Comparison of ENCODE assay signal across 8 cellular contexts in genomic region chr16:3819741-3820724, GRCh38.
DNase-seq lines count a peak whose midpoint lies in the region; ATAC-seq lines count a peak whose summit lies in the region.

No MANE protein-coding gene starts in this region.

- no peaks in the 10 kb centered on the region for H3K36me3 ChIP-seq in skeletal muscle satellite cell (ENCODE audit: insufficient read depth, low read length)

- H3K27me3 ChIP-seq in skeletal muscle satellite cell (ENCODE audit: control insufficient read depth, insufficient read depth, low read length) = no peaks in the 10 kb centered on the region

- H3K9me3 ChIP-seq in skeletal muscle satellite cell (replicated peaks; ENCODE audit: low read length) = no peaks in the 10 kb centered on the region

- DNase-seq in AG08395 (ENCODE audit: low spot score) = peak; percentile 86
- peak; percentile 72 for DNase-seq in Jurkat, Clone E6-1 (ENCODE audit: low read depth, low spot score)
- DNase-seq in SW480 (ENCODE audit: low spot score) = peak; percentile 58
- peak; percentile 79 for DNase-seq in foreskin melanocyte
- no peak for DNase-seq in activated effector memory CD4-positive, alpha-beta T cell treated with Interleukin-2 at 50 U/mL for 16 hours
- DNase-seq in midbrain (lab: John Stamatoyannopoulos, UW) = no peak

- no peak for ATAC-seq in GM21423 (IDR thresholded peaks at IDR 0.05; ENCODE audit: unreplicated experiment)

- H3K4me1 ChIP-seq in skeletal muscle satellite cell (ENCODE audit: control insufficient read depth, insufficient read depth, low read length) = peaks cover 51% of the 10 kb centered on the region

- H3K4me3 ChIP-seq in Jurkat, Clone E6-1 (ENCODE audit: low read length) = no peak overlapping the region
- H3K4me3 ChIP-seq in skeletal muscle satellite cell (ENCODE audit: low read length) = no peak overlapping the region

- no peak overlapping the region for H3K9ac ChIP-seq in skeletal muscle satellite cell (ENCODE audit: low read depth, low read length)

- H3K4me2 ChIP-seq in skeletal muscle satellite cell (ENCODE audit: low read length) = peak overlapping the region; percentile 57

Comparison
In these comparisons a context has a peak if more than half of its experiments do, and no peak if none do; other contexts are left out.
1. DNase-seq: peak in AG08395 (single experiment), Jurkat, Clone E6-1 (single experiment), SW480 (single experiment) and foreskin melanocyte (single experiment); none in activated effector memory CD4-positive, alpha-beta T cell treated with Interleukin-2 at 50 U/mL for 16 hours (single experiment) and midbrain (single experiment).